18 cellular contexts compared by ENCODE assay signal in genomic region chr4:149005191-149005590, GRCh38.
A peak's percentile ranks its signal among the peaks of the same experiment; 100 is the strongest.
DNase-seq lines count a peak whose midpoint lies in the region; ATAC-seq and TF ChIP-seq lines count a peak whose summit lies in the region.
"Had no signal": no experiment of that assay in that cellular context is flagged by ENCODE, and none has a peak within 500 bp of the region (broad histone marks: within the 10 kb centered on the region; RNA-seq: fewer than 3 reads in every experiment).

No MANE protein-coding gene starts in this region.

- no peak overlapping the region for H4K5ac ChIP-seq in mesendoderm (ENCODE audit: low read length)

- H3K4ac ChIP-seq in mesendoderm (ENCODE audit: low read depth, low read length): no peak overlapping the region

- H3K4me1 ChIP-seq in mesendoderm (ENCODE audit: control insufficient read depth, low read depth, low read length) (peaks cover 10% of the 10 kb centered on the region), SK-N-SH (ENCODE audit: control insufficient read depth in 1 of 2, insufficient read depth in 2 of 2, low read depth in 1 of 2, low read length in 1 of 2) (no peaks in the 10 kb centered on the region)
- H3K4me1 ChIP-seq: BLaER1, Caco-2 had no signal

- TF ChIP-seq CTCF in SK-N-SH (IDR thresholded peaks at IDR 0.05): no peak

- H3K4me2 ChIP-seq in mesendoderm (ENCODE audit: low read length): no peak overlapping the region
- no peak overlapping the region for H3K4me2 ChIP-seq in SK-N-SH
- H3K4me2 ChIP-seq: BLaER1 had no signal

- no peak overlapping the region for H3K18ac ChIP-seq in mesendoderm (ENCODE audit: low read length)

- no peaks in the 10 kb centered on the region for H4K20me1 ChIP-seq in SK-N-SH (ENCODE audit: insufficient read depth)
- H4K20me1 ChIP-seq: BLaER1 had no signal

- CTCF ChIA-PET in SK-N-SH (lab: Yijun Ruan, JAX): no interaction called here

- no CpG with 5 or more reads among the region's 3 CpGs for WGBS in mesendoderm (ENCODE audit: extremely low coverage, insufficient coverage, low lambda C conversion rate)
- 15% methylated on average over 3 of the region's 3 CpGs for WGBS in SK-N-SH (ENCODE audit: low lambda C conversion rate)

- no peaks in the 10 kb centered on the region for H3K9me3 ChIP-seq in SK-N-SH
- H3K9me3 ChIP-seq: BLaER1, Caco-2 had no signal

- no peak overlapping the region for H2AFZ ChIP-seq in SK-N-SH (ENCODE audit: low read depth)

- H3K36me3 ChIP-seq in mesendoderm (ENCODE audit: control insufficient read depth, insufficient read depth, low read length) (no peaks in the 10 kb centered on the region), SK-N-SH (replicated peaks in 1 of 2; ENCODE audit: control insufficient read depth in 1 of 2, insufficient read depth in 2 of 2, low read length in 1 of 2) (no peaks in the 10 kb centered on the region)
- H3K36me3 ChIP-seq: BLaER1 had no signal

- H3K27ac ChIP-seq in mesendoderm (ENCODE audit: low read depth, low read length) (no peak overlapping the region), SK-N-SH (ENCODE audit: low read depth in 2 of 2, low read length in 1 of 2) (no peak overlapping the region)
- H3K27ac ChIP-seq: 22Rv1, BLaER1, C4-2B had no signal

- no peak for ATAC-seq in HG03135 (IDR thresholded peaks at IDR 0.05; ENCODE audit: unreplicated experiment)
- no peak for ATAC-seq in HG03432 (IDR thresholded peaks at IDR 0.05; ENCODE audit: unreplicated experiment)
- ATAC-seq: CD8-positive, alpha-beta T cell had no signal

- POLR2A ChIA-PET in SK-N-SH (lab: Yijun Ruan, JAX): no interaction called here

- no peaks in the 10 kb centered on the region for H3F3A ChIP-seq in SK-N-SH (replicated peaks; ENCODE audit: insufficient read depth)

- H3K27me3 ChIP-seq in mesendoderm (ENCODE audit: insufficient read depth, low read length, poor library complexity) (no peaks in the 10 kb centered on the region), SK-N-SH (ENCODE audit: insufficient read depth) (peaks cover 5% of the 10 kb centered on the region; the same call in 1 of the 2 replicates)
- H3K27me3 ChIP-seq: BLaER1 had no signal

- no peak overlapping the region for H4K8ac ChIP-seq in mesendoderm (ENCODE audit: low read depth, low read length)

- no peak overlapping the region for H3K9ac ChIP-seq in mesendoderm (ENCODE audit: low read length)
- no peak overlapping the region for H3K9ac ChIP-seq in SK-N-SH
- H3K9ac ChIP-seq: BLaER1 had no signal

- H2BK5ac ChIP-seq in mesendoderm (ENCODE audit: low read length): no peak overlapping the region

- H2AK5ac ChIP-seq in mesendoderm (ENCODE audit: low read length): no peak overlapping the region

- no peaks in the 10 kb centered on the region for H3K79me2 ChIP-seq in mesendoderm (ENCODE audit: control insufficient read depth, insufficient read depth, low read length)
- H3K79me2 ChIP-seq in SK-N-SH (ENCODE audit: insufficient read depth): no peaks in the 10 kb centered on the region

- no peak overlapping the region for H3K4me3 ChIP-seq in mesendoderm (ENCODE audit: low read length)
- no peak overlapping the region for H3K4me3 ChIP-seq in SK-N-SH (ENCODE audit: low read depth in 2 of 2, low read length in 1 of 2)
- H3K4me3 ChIP-seq: BLaER1 had no signal

- no peaks in the 10 kb centered on the region for H3K79me1 ChIP-seq in mesendoderm (ENCODE audit: low read length)

- TF ChIP-seq EP300 in SK-N-SH (IDR thresholded peaks at IDR 0.05; ENCODE audit: borderline replicate concordance in 1 of 2, low read depth in 1 of 2, low read length in 1 of 2): no peak

- no peak overlapping the region for H2BK120ac ChIP-seq in mesendoderm (ENCODE audit: low read depth, low read length)

- TF ChIP-seq RAD21 in SK-N-SH (IDR thresholded peaks at IDR 0.05; ENCODE audit: low read length): no peak

- no peak overlapping the region for H3K23ac ChIP-seq in mesendoderm (ENCODE audit: low read length)

- H2BK15ac ChIP-seq in mesendoderm (replicated peaks; ENCODE audit: low read depth): no peak overlapping the region

- DNase-seq in NCI-H524 (lab: John Stamatoyannopoulos, UW) (peak; percentile 0 to 36), NCI-H524 treated with DMSO at 0.1 percent for 48 hours (lab: John Stamatoyannopoulos, UW) (no peak), NCI-H82 treated with DMSO at 0.1 percent for 48 hours (lab: John Stamatoyannopoulos, UW; ENCODE audit: unreplicated experiment) (peak; percentile 70), mesendoderm (peak; percentile 80), SK-N-SH (no peak)
- DNase-seq: Caco-2; CD4-positive, CD25-positive, alpha-beta regulatory T cell; CD8-positive, alpha-beta T cell; DMS53; DMS79 treated with DMSO at 0.1 percent for 48 hours; GF-D8; H7; HCEC 1CT had no signal

- H3K56ac ChIP-seq in mesendoderm (ENCODE audit: low read length): no peak overlapping the region

- no peaks in the 10 kb centered on the region for H3K9me2 ChIP-seq in SK-N-SH

TF ChIP-seq in SK-N-SH, 30 proteins besides CTCF, POLR2A, EP300 and RAD21 (continues in another document):
- TF ChIP-seq, protein P1, sequence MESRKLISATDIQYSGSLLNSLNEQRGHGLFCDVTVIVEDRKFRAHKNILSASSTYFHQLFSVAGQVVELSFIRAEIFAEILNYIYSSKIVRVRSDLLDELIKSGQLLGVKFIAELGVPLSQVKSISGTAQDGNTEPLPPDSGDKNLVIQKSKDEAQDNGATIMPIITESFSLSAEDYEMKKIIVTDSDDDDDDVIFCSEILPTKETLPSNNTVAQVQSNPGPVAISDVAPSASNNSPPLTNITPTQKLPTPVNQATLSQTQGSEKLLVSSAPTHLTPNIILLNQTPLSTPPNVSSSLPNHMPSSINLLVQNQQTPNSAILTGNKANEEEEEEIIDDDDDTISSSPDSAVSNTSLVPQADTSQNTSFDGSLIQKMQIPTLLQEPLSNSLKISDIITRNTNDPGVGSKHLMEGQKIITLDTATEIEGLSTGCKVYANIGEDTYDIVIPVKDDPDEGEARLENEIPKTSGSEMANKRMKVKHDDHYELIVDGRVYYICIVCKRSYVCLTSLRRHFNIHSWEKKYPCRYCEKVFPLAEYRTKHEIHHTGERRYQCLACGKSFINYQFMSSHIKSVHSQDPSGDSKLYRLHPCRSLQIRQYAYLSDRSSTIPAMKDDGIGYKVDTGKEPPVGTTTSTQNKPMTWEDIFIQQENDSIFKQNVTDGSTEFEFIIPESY (IDR thresholded peaks at IDR 0.05; ENCODE audit: borderline replicate concordance, low read depth): no peak
- no peak for TF ChIP-seq RFX5 (IDR thresholded peaks at IDR 0.05; ENCODE audit: low read length)
- no peak for TF ChIP-seq MEF2A (IDR thresholded peaks at IDR 0.05; ENCODE audit: borderline replicate concordance, low read depth)
- TF ChIP-seq YY1 (IDR thresholded peaks at IDR 0.05; ENCODE audit: low read depth): no peak
- TF ChIP-seq, protein P2, sequence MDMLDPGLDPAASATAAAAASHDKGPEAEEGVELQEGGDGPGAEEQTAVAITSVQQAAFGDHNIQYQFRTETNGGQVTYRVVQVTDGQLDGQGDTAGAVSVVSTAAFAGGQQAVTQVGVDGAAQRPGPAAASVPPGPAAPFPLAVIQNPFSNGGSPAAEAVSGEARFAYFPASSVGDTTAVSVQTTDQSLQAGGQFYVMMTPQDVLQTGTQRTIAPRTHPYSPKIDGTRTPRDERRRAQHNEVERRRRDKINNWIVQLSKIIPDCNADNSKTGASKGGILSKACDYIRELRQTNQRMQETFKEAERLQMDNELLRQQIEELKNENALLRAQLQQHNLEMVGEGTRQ (IDR thresholded peaks at IDR 0.05; ENCODE audit: borderline replicate concordance, low read depth, low read length): no peak
- TF ChIP-seq USF1 (IDR thresholded peaks at IDR 0.05; ENCODE audit: borderline replicate concordance, low read depth): no peak
- TF ChIP-seq CHD2 (IDR thresholded peaks at IDR 0.05; ENCODE audit: low read length, partially characterized antibody): no peak
- TF ChIP-seq TCF12 (IDR thresholded peaks at IDR 0.05): no peak
- TF ChIP-seq EZH2phosphoT487 (IDR thresholded peaks at IDR 0.05; ENCODE audit: borderline replicate concordance, low read depth): no peak
- no peak for TF ChIP-seq ELF1 (IDR thresholded peaks at IDR 0.05)
- TF ChIP-seq RXRA (IDR thresholded peaks at IDR 0.05; ENCODE audit: borderline replicate concordance, low read depth): no peak
- no peak for TF ChIP-seq FOSL2 (IDR thresholded peaks at IDR 0.05; ENCODE audit: borderline replicate concordance, low read depth)
- TF ChIP-seq POLR2AphosphoS5 (IDR thresholded peaks at IDR 0.05; ENCODE audit: low read depth, low read length): no peak
- TF ChIP-seq, protein P3, sequence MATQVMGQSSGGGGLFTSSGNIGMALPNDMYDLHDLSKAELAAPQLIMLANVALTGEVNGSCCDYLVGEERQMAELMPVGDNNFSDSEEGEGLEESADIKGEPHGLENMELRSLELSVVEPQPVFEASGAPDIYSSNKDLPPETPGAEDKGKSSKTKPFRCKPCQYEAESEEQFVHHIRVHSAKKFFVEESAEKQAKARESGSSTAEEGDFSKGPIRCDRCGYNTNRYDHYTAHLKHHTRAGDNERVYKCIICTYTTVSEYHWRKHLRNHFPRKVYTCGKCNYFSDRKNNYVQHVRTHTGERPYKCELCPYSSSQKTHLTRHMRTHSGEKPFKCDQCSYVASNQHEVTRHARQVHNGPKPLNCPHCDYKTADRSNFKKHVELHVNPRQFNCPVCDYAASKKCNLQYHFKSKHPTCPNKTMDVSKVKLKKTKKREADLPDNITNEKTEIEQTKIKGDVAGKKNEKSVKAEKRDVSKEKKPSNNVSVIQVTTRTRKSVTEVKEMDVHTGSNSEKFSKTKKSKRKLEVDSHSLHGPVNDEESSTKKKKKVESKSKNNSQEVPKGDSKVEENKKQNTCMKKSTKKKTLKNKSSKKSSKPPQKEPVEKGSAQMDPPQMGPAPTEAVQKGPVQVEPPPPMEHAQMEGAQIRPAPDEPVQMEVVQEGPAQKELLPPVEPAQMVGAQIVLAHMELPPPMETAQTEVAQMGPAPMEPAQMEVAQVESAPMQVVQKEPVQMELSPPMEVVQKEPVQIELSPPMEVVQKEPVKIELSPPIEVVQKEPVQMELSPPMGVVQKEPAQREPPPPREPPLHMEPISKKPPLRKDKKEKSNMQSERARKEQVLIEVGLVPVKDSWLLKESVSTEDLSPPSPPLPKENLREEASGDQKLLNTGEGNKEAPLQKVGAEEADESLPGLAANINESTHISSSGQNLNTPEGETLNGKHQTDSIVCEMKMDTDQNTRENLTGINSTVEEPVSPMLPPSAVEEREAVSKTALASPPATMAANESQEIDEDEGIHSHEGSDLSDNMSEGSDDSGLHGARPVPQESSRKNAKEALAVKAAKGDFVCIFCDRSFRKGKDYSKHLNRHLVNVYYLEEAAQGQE (IDR thresholded peaks at IDR 0.05; ENCODE audit: low read depth, low read length): no peak

Comparison
In these comparisons a context has a peak if more than half of its experiments do, and no peak if none do; other contexts are left out.
1. DNase-seq: peak in NCI-H524 (2 of 2), NCI-H82 treated with DMSO at 0.1 percent for 48 hours (single experiment) and mesendoderm (single experiment); none in NCI-H524 treated with DMSO at 0.1 percent for 48 hours (single experiment) and SK-N-SH (single experiment).